Comparison of ENCODE assay signal across 8 cellular contexts in the genomic region with DNA sequence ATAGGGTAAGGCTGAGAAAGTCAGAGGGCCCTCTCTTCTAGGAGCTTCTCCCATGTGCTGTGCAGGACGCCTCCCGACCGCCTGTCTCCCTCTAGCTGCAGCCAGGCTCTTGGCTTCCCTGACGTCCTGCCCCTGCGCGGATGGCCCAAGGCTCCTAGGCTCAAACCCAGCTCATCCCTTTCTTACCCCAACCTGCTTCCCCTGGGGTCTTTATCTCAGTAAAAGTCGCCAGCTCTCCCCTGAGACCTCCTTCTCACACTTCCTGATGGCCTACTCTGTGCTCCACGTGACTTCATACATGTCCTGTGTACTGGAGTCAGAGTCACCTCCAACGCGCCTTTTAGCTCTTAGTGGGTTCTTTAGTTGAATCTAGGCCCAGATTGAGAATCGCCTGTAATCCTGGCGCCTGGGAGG. TPM values are rescaled to one million over a fixed set of nuclear protein-coding genes. Genes with fewer than 3 reads are reported as not detected.
DNase-seq lines count a peak whose midpoint lies in the region; TF ChIP-seq lines count a peak whose summit lies in the region.

No MANE protein-coding gene starts in this region.

- H3K4me3 ChIP-seq in HEK293 (ENCODE audit: low read depth, low read length): peak overlapping the region; percentile 59

- peak overlapping the region; percentile 91; the same call in 1 of the 2 replicates for H3K27ac ChIP-seq in HEK293 (ENCODE audit: extremely low read depth, low read depth, low read length)

- peak overlapping the region; percentile 96 for H3K27ac Mint-ChIP-seq in activated CD4-positive, alpha-beta T cell treated with anti-CD3 and anti-CD28 coated beads, Interleukin-2, amount 10 ng/mL, durations not matched to agents 7 days and 5 days

- CTCF ChIA-PET in HEK293 (lab: Yijun Ruan, JAX): interaction anchor here (0.6 to 2.9 kb wide), 16 partner anchors 10 to 745 kb away, joined by 3 to 11 read pairs (median 4); a partner anchor contains a TSS
- CTCF ChIA-PET in activated CD4-positive, alpha-beta T cell treated with anti-CD3 and anti-CD28 coated beads, Interleukin-2, amount 10 ng/mL, durations not matched to agents 7 days and 5 days (lab: Charles Lee): interaction anchor here (0.6 to 4.2 kb wide), 27 partner anchors 9 to 126 kb away, joined by 3 to 20 read pairs (median 5); a partner anchor contains a TSS

- POLR2A ChIA-PET in HEK293 (lab: Yijun Ruan, JAX): interaction anchor here (0.6 to 3.7 kb wide), 15 partner anchors 9 to 123 kb away, joined by 3 to 69 read pairs (median 6); a partner anchor contains a TSS
- POLR2A ChIA-PET in activated CD4-positive, alpha-beta T cell treated with anti-CD3 and anti-CD28 coated beads, Interleukin-2, amount 10 ng/mL, durations not matched to agents 7 days and 5 days (lab: Charles Lee): interaction anchor here (0.5 to 1.3 kb wide), 7 partner anchors 16 to 106 kb away, joined by 3 to 7 read pairs (median 4); a partner anchor contains a TSS

- no peaks in the 10 kb centered on the region for H3K9me3 ChIP-seq in HEK293 (ENCODE audit: control insufficient read depth, insufficient read depth, low read depth, low read length)

- H3K4me1 Mint-ChIP-seq in activated CD4-positive, alpha-beta T cell treated with anti-CD3 and anti-CD28 coated beads, Interleukin-2, amount 10 ng/mL, durations not matched to agents 7 days and 5 days: peaks cover 32% of the 10 kb centered on the region

- no peaks in the 10 kb centered on the region for H3K27me3 Mint-ChIP-seq in activated CD4-positive, alpha-beta T cell treated with anti-CD3 and anti-CD28 coated beads, Interleukin-2, amount 10 ng/mL, durations not matched to agents 7 days and 5 days

- peak; percentile 92 for TF ChIP-seq CTCF in HEK293 (tag by site-specific recombination; IDR thresholded peaks at IDR 0.05)

- H3K4me1 ChIP-seq in HEK293 (ENCODE audit: control insufficient read depth, insufficient read depth, low read length): peaks cover 2% of the 10 kb centered on the region; the same call in 1 of the 2 replicates

- no peaks in the 10 kb centered on the region for H3K9me3 Mint-ChIP-seq in activated CD4-positive, alpha-beta T cell treated with anti-CD3 and anti-CD28 coated beads, Interleukin-2, amount 10 ng/mL, durations not matched to agents 7 days and 5 days

- DNase-seq in DMS79 (lab: John Stamatoyannopoulos, UW) (peak; percentile 31), NCI-H2171 treated with DMSO at 0.1 percent for 48 hours (lab: John Stamatoyannopoulos, UW) (peak; percentile 70), medulla oblongata (ENCODE audit: extremely low spot score) (peak; percentile 82), cortex of kidney (lab: John Stamatoyannopoulos, UW) (no peak)
- peak; percentile 69 for DNase-seq in activated CD4-positive, alpha-beta T cell treated with anti-CD3 and anti-CD28 coated beads, Interleukin-2, amount 10 ng/mL, durations not matched to agents 7 days and 5 days
- peak; percentile 42 for DNase-seq in effector CD4-positive, alpha-beta T cell
- peak; percentile 37 to 44 for DNase-seq in stimulated activated CD8-positive, alpha-beta memory T cell treated with anti-CD3 and anti-CD28 coated beads, Interleukin-15, amount 100 ng/mL, for 4 hours (ENCODE audit: low read depth in 2 of 2)

- peaks cover 6 to 25% of the 10 kb centered on the region in 2 experiments; a peak in 2 of 3 replicates for H3K36me3 ChIP-seq in HEK293 (ENCODE audit: control insufficient read depth in 2 of 2, insufficient read depth in 1 of 2, low read length in 2 of 2)

- peaks cover 30% of the 10 kb centered on the region for H3K36me3 Mint-ChIP-seq in activated CD4-positive, alpha-beta T cell treated with anti-CD3 and anti-CD28 coated beads, Interleukin-2, amount 10 ng/mL, durations not matched to agents 7 days and 5 days (ENCODE audit: low read depth)

- peak overlapping the region; percentile 85 for H3K4me3 Mint-ChIP-seq in activated CD4-positive, alpha-beta T cell treated with anti-CD3 and anti-CD28 coated beads, Interleukin-2, amount 10 ng/mL, durations not matched to agents 7 days and 5 days

TF ChIP-seq in HEK293, 187 proteins besides CTCF, POLR2A, EP300 and RAD21 (continues in another document):
- TF ChIP-seq ZNF785 (tag by site-specific recombination; IDR thresholded peaks at IDR 0.05) (no peak), ZNF248 (tag by site-specific recombination; IDR thresholded peaks at IDR 0.05) (no peak), ZNF341 (tag by site-specific recombination; IDR thresholded peaks at IDR 0.05; ENCODE audit: low read depth) (0 out of 2 replicates have a peak, but pooled peaks have one; percentile 18), ZNF660 (tag by site-specific recombination; IDR thresholded peaks at IDR 0.05) (0 out of 2 replicates have a peak, but pooled peaks have one; percentile 17), ZNF10 (tag by site-specific recombination; IDR thresholded peaks at IDR 0.05) (no peak), ZNF138 (tag by site-specific recombination; IDR thresholded peaks at IDR 0.05; ENCODE audit: borderline replicate concordance) (no peak), ZNF155 (tag by site-specific recombination; IDR thresholded peaks at IDR 0.05) (no peak), ZBTB17 (tag by site-specific recombination; IDR thresholded peaks at IDR 0.05) (peak; percentile 90), ZNF302 (tag by site-specific recombination; IDR thresholded peaks at IDR 0.05; ENCODE audit: low read depth) (no peak), ZNF529 (tag by site-specific recombination; IDR thresholded peaks at IDR 0.05; ENCODE audit: insufficient replicate concordance) (no peak), ZNF707 (tag by site-specific recombination; IDR thresholded peaks at IDR 0.05) (no peak), ZNF658 (tag by site-specific recombination; IDR thresholded peaks at IDR 0.05) (no peak), ZBTB21 (tag by site-specific recombination; IDR thresholded peaks at IDR 0.05) (0 out of 2 replicates have a peak, but pooled peaks have one; percentile 13)
- TF ChIP-seq, protein P1, sequence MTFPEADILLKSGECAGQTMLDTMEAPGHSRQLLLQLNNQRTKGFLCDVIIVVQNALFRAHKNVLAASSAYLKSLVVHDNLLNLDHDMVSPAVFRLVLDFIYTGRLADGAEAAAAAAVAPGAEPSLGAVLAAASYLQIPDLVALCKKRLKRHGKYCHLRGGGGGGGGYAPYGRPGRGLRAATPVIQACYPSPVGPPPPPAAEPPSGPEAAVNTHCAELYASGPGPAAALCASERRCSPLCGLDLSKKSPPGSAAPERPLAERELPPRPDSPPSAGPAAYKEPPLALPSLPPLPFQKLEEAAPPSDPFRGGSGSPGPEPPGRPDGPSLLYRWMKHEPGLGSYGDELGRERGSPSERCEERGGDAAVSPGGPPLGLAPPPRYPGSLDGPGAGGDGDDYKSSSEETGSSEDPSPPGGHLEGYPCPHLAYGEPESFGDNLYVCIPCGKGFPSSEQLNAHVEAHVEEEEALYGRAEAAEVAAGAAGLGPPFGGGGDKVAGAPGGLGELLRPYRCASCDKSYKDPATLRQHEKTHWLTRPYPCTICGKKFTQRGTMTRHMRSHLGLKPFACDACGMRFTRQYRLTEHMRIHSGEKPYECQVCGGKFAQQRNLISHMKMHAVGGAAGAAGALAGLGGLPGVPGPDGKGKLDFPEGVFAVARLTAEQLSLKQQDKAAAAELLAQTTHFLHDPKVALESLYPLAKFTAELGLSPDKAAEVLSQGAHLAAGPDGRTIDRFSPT (tag by site-specific recombination; IDR thresholded peaks at IDR 0.05): no peak
- TF ChIP-seq, protein P2, sequence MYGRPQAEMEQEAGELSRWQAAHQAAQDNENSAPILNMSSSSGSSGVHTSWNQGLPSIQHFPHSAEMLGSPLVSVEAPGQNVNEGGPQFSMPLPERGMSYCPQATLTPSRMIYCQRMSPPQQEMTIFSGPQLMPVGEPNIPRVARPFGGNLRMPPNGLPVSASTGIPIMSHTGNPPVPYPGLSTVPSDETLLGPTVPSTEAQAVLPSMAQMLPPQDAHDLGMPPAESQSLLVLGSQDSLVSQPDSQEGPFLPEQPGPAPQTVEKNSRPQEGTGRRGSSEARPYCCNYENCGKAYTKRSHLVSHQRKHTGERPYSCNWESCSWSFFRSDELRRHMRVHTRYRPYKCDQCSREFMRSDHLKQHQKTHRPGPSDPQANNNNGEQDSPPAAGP (tag by site-specific recombination; IDR thresholded peaks at IDR 0.05): no peak
- TF ChIP-seq, protein P3, sequence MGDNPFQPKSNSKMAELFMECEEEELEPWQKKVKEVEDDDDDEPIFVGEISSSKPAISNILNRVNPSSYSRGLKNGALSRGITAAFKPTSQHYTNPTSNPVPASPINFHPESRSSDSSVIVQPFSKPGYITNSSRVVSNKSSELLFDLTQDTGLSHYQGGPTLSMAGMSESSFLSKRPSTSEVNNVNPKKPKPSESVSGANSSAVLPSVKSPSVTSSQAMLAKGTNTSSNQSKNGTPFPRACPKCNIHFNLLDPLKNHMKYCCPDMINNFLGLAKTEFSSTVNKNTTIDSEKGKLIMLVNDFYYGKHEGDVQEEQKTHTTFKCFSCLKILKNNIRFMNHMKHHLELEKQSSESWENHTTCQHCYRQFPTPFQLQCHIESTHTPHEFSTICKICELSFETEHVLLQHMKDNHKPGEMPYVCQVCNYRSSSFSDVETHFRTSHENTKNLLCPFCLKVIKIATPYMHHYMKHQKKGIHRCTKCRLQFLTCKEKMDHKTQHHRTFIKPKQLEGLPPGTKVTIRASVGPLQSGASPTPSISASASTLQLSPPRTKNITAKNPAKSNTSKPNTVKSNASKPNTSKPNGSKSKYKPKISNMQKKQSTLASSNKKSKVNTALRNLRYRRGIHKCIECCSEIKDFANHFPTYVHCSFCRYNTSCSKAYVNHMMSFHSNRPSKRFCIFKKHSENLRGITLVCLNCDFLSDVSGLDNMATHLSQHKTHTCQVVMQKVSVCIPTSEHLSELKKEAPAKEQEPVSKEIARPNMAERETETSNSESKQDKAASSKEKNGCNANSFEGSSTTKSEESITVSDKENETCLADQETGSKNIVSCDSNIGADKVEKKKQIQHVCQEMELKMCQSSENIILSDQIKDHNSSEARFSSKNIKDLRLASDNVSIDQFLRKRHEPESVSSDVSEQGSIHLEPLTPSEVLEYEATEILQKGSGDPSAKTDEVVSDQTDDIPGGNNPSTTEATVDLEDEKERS (tag by site-specific recombination; IDR thresholded peaks at IDR 0.05): no peak

RNA-seq across cellular contexts. Expression of a gene that starts 1.1 kb away (rescaled TPM):
- total RNA-seq in activated CD4-positive, alpha-beta T cell treated with anti-CD3 and anti-CD28 coated beads, Interleukin-2, amount 10 ng/mL, durations not matched to agents 7 days and 5 days: 10 to 100 TPM; 10.4 to 11.8 TPM

RNA-seq across cellular contexts. Expression of a gene that starts 9.4 kb away (rescaled TPM):
- total RNA-seq in activated CD4-positive, alpha-beta T cell treated with anti-CD3 and anti-CD28 coated beads, Interleukin-2, amount 10 ng/mL, durations not matched to agents 7 days and 5 days: 1 to 10 TPM; 1.9 to 2.6 TPM

RNA-seq across cellular contexts. Expression of a gene that starts 22.4 kb away (rescaled TPM):
- total RNA-seq in activated CD4-positive, alpha-beta T cell treated with anti-CD3 and anti-CD28 coated beads, Interleukin-2, amount 10 ng/mL, durations not matched to agents 7 days and 5 days: 10 to 100 TPM; 17.5 to 18.2 TPM

RNA-seq across cellular contexts. Expression of a gene that starts 35.7 kb away (rescaled TPM):
- total RNA-seq in activated CD4-positive, alpha-beta T cell treated with anti-CD3 and anti-CD28 coated beads, Interleukin-2, amount 10 ng/mL, durations not matched to agents 7 days and 5 days: 10 to 100 TPM; 13.3 to 13.8 TPM

RNA-seq across cellular contexts. Expression of a gene that starts 49.7 kb away (rescaled TPM):
- 10 to 100 TPM; 17.0 to 18.3 TPM for total RNA-seq in activated CD4-positive, alpha-beta T cell treated with anti-CD3 and anti-CD28 coated beads, Interleukin-2, amount 10 ng/mL, durations not matched to agents 7 days and 5 days
